13 cellular contexts compared by ENCODE assay signal in genomic region chr12:120324841-120325417, GRCh38. TPM values are rescaled to one million over a fixed set of nuclear protein-coding genes. Genes with fewer than 3 reads are reported as not detected.
DNase-seq lines count a peak whose midpoint lies in the region; ATAC-seq, FAIRE-seq and TF ChIP-seq lines count a peak whose summit lies in the region.
"Had no signal": no experiment of that assay in that cellular context is flagged by ENCODE, and none has a peak within 500 bp of the region (broad histone marks: within the 10 kb centered on the region; RNA-seq: fewer than 3 reads in every experiment).

No MANE protein-coding gene starts in this region.

- FAIRE-seq in HepG2 (lab: Jason Lieb, UNC), result no peak

- H2AFZ ChIP-seq in PC-9, result no peak overlapping the region
- no peak overlapping the region for H2AFZ ChIP-seq in HepG2 (ENCODE audit: low read length)

- no peaks in the 10 kb centered on the region for H3K27me3 Mint-ChIP-seq in activated naive CD8-positive, alpha-beta T cell
- no peaks in the 10 kb centered on the region for H3K27me3 Mint-ChIP-seq in activated naive CD8-positive, alpha-beta T cell treated with anti-CD3 and anti-CD28 coated beads for 36 hours
- H3K27me3 Mint-ChIP-seq: progenitor cell of endocrine pancreas had no signal

- H3K4me1 ChIP-seq in PC-9 (replicated peaks; ENCODE audit: insufficient read depth) (no peaks in the 10 kb centered on the region), HepG2 (ENCODE audit: insufficient read depth, low read length) (peaks cover 59% of the 10 kb centered on the region), stomach (peaks cover 25 to 47% (median 33%) of the 10 kb centered on the region in 4 donors)
- H3K4me1 ChIP-seq: colonic mucosa, SJCRH30 had no signal

- BruUV-seq in PC-9 (replicated peaks; lab: Mats Ljungman, UMichigan) (no TSS peak), HepG2 (replicated peaks; lab: Mats Ljungman, UMichigan) (no TSS peak)

- TF ChIP-seq EP300 in HepG2 (IDR thresholded peaks at IDR 0.05; ENCODE audit: low read depth in 2 of 2, low read length in 2 of 2), result no peak
- no peak for TF ChIP-seq EP300 in HepG2 (CRISPR knock-in tag; IDR thresholded peaks at IDR 0.05; ENCODE audit: borderline replicate concordance)
- TF ChIP-seq EP300 in stomach (IDR thresholded peaks at IDR 0.05), result no peak

- H3K36me3 ChIP-seq in PC-9 (ENCODE audit: low read depth) (no peaks in the 10 kb centered on the region), HepG2 (replicated peaks in 1 of 2; ENCODE audit: control insufficient read depth in 1 of 2, insufficient read depth in 2 of 2, low read length in 2 of 2) (no peaks in the 10 kb centered on the region), stomach (no peaks in the 10 kb centered on the region), WERI-Rb-1 (no peaks in the 10 kb centered on the region)
- H3K36me3 ChIP-seq: colonic mucosa, SJCRH30 had no signal

- no peaks in the 10 kb centered on the region; the same call in 1 of the 2 replicates for H3F3A ChIP-seq in PC-9 (ENCODE audit: insufficient read depth, low read depth)

- WGBS in HepG2 (ENCODE audit: low lambda C conversion rate), result 31% methylated on average over 9 of the region's 9 CpGs
- WGBS in stomach, 5 donors, result 30 to 56% (median 43%) methylated on average over 9 of the region's 9 CpGs

- no peaks in the 10 kb centered on the region for H4K20me1 ChIP-seq in PC-9 (ENCODE audit: insufficient read depth)
- H4K20me1 ChIP-seq in HepG2 (ENCODE audit: insufficient read depth, low read length), result no peaks in the 10 kb centered on the region

- H3K4me3 Mint-ChIP-seq in activated naive CD8-positive, alpha-beta T cell, result peak overlapping the region; percentile 84
- no peak overlapping the region for H3K4me3 Mint-ChIP-seq in activated naive CD8-positive, alpha-beta T cell treated with anti-CD3 and anti-CD28 coated beads for 36 hours

- POLR2A ChIA-PET in PC-9 (lab: Charles Lee; ENCODE audit: unreplicated experiment) (interaction anchor here (0.6 kb wide), 2 partner anchors 209 to 1472 kb away, joined by 3 read pairs; no protein-coding TSS in a partner anchor), HepG2 (lab: Yijun Ruan, JAX) (interaction anchor here (1.1 to 1.3 kb wide), 2 partner anchors 23 to 33 kb away, joined by 3 read pairs; partner anchors contain the start of genes RNU4-2 and SIRT4)

- H3K27ac Mint-ChIP-seq in activated naive CD8-positive, alpha-beta T cell, result no peak overlapping the region
- H3K27ac Mint-ChIP-seq in activated naive CD8-positive, alpha-beta T cell treated with anti-CD3 and anti-CD28 coated beads for 36 hours, result no peak overlapping the region

- no peaks in the 10 kb centered on the region for H3K36me3 Mint-ChIP-seq in activated naive CD8-positive, alpha-beta T cell
- no peaks in the 10 kb centered on the region for H3K36me3 Mint-ChIP-seq in activated naive CD8-positive, alpha-beta T cell treated with anti-CD3 and anti-CD28 coated beads for 36 hours

- no peak overlapping the region for H3K9ac ChIP-seq in HepG2 (ENCODE audit: insufficient read depth, low read depth, low read length)

- H3K4me2 ChIP-seq in PC-9 (peak overlapping the region; percentile 96), HepG2 (ENCODE audit: low read depth, low read length) (peak overlapping the region; percentile 90)

- TF ChIP-seq CTCF in PC-9 (conservative IDR thresholded peaks at IDR 0.05) (no peak), HepG2 (CRISPR knock-in tag; IDR thresholded peaks at IDR 0.05) (no peak), stomach (IDR thresholded peaks at IDR 0.05) (no peak), WERI-Rb-1 (IDR thresholded peaks at IDR 0.05; ENCODE audit: low read depth, low read length) (no peak)

- ATAC-seq in HepG2 (no peak), GM19395 (IDR thresholded peaks at IDR 0.05; ENCODE audit: unreplicated experiment) (no peak)

- no peak for TF ChIP-seq POLR2A in HepG2 (IDR thresholded peaks at IDR 0.05; ENCODE audit: insufficient read depth in 1 of 2, low read depth in 2 of 2, low read length in 2 of 2)
- no peak for TF ChIP-seq POLR2A in stomach (IDR thresholded peaks at IDR 0.05)

- no peaks in the 10 kb centered on the region for H3K79me2 ChIP-seq in PC-9 (ENCODE audit: low read depth)
- no peaks in the 10 kb centered on the region for H3K79me2 ChIP-seq in HepG2 (ENCODE audit: insufficient read depth, low read length)

- no peak for TF ChIP-seq RAD21 in HepG2 (CRISPR knock-in tag; IDR thresholded peaks at IDR 0.05)

- H3K9me3 ChIP-seq in PC-9 (ENCODE audit: insufficient read depth, low read depth) (no peaks in the 10 kb centered on the region), HepG2 (ENCODE audit: low read length) (no peaks in the 10 kb centered on the region), stomach (no peaks in the 10 kb centered on the region), WERI-Rb-1 (ENCODE audit: severe bottlenecking) (no peaks in the 10 kb centered on the region)
- H3K9me3 ChIP-seq: Caco-2, colonic mucosa, SJCRH30 had no signal

- in situ Hi-C loops in HepG2 (cut with HindIII; ENCODE audit: extremely low pct_ligation_motif_present, low pct_unique_long_range_greater_than_20kb), result loop anchor here (10.0 kb wide), 1 partner anchor 110 kb away; the partner anchor contains the start of gene COX6A1

- H3K4me1 Mint-ChIP-seq in activated naive CD8-positive, alpha-beta T cell (ENCODE audit: low read depth), result peaks cover 6% of the 10 kb centered on the region
- H3K4me1 Mint-ChIP-seq in activated naive CD8-positive, alpha-beta T cell treated with anti-CD3 and anti-CD28 coated beads for 36 hours, result peaks cover 7% of the 10 kb centered on the region

- no peak for DNase-seq in activated naive CD8-positive, alpha-beta T cell treated with anti-CD3 and anti-CD28 coated beads for 36 hours
- no peak for DNase-seq in PC-9
- DNase-seq in HepG2 (ENCODE audit: low spot score), result no peak
- peak; percentile 76 for DNase-seq in stomach
- DNase-seq in OCI-M1 (lab: John Stamatoyannopoulos, UW), result no peak
- DNase-seq in WERI-Rb-1, result no peak

- CTCF ChIA-PET in PC-9 (lab: Charles Lee), result no interaction called here
- CTCF ChIA-PET in HepG2 (lab: Yijun Ruan, JAX; ENCODE audit: low intra/inter-chr PET ratio, low total read pairs), result no interaction called here

- H3K9me2 ChIP-seq in PC-9 (ENCODE audit: insufficient read depth), result no peaks in the 10 kb centered on the region

- no peaks in the 10 kb centered on the region for H3K9me3 Mint-ChIP-seq in activated naive CD8-positive, alpha-beta T cell (ENCODE audit: low read depth)
- H3K9me3 Mint-ChIP-seq in activated naive CD8-positive, alpha-beta T cell treated with anti-CD3 and anti-CD28 coated beads for 36 hours, result no peaks in the 10 kb centered on the region

- H3K4me3 ChIP-seq in PC-9 (no peak overlapping the region; the same call in 1 of the 2 replicates), HepG2 (replicated peaks in 1 of 3; ENCODE audit: insufficient read depth in 1 of 3, low read depth in 2 of 3, low read length in 3 of 3) (peak overlapping the region in 1 of 3 experiments; percentile 82; a peak in 3 of 6 replicates), stomach (peak overlapping the region in 1 of 4 donors; percentile 73), WERI-Rb-1 (ENCODE audit: low read depth, low read length) (no peak overlapping the region)

- H3K27me3 ChIP-seq in PC-9 (ENCODE audit: insufficient read depth, low read depth), result no peaks in the 10 kb centered on the region
- H3K27me3 ChIP-seq in HepG2 (ENCODE audit: control insufficient read depth in 1 of 2, insufficient read depth in 2 of 2, low read length in 2 of 2), result no peaks in the 10 kb centered on the region; a peak in 1 of 5 replicates
- no peaks in the 10 kb centered on the region for H3K27me3 ChIP-seq in stomach
- H3K27me3 ChIP-seq in WERI-Rb-1 (ENCODE audit: insufficient read depth, low read depth, severe bottlenecking), result no peaks in the 10 kb centered on the region
- H3K27me3 ChIP-seq: colonic mucosa, SJCRH30 had no signal

- intact Hi-C loops in PC-9 (cut with micrococcal nuclease; ENCODE audit: unreplicated experiment) (loop anchor here (2.0 kb wide), 3 partner anchors 258 to 390 kb away; no protein-coding TSS in a partner anchor), HepG2 (cut with micrococcal nuclease; ENCODE audit: unreplicated experiment) (loop anchor here (5.0 to 10.0 kb wide), 2 partner anchors 42 to 110 kb away; partner anchors contain the start of genes COX6A1 and MSI1), stomach (cut with DNase I; ENCODE audit: low total_unique reads) (no loop called here)

- H3K27ac ChIP-seq in PC-9, result no peak overlapping the region
- no peak overlapping the region for H3K27ac ChIP-seq in HepG2 (ENCODE audit: extremely low read length, insufficient read depth, low read length)
- H3K27ac ChIP-seq in stomach, result peak overlapping the region; percentile 0 to 60 (median 13)
- no peak overlapping the region for H3K27ac ChIP-seq in WERI-Rb-1
- H3K27ac ChIP-seq: colonic mucosa, epithelial cell of prostate, SJCRH30 had no signal

RNA-seq across cellular contexts. Expression of gene PLA2G1B, which starts 2.6 kb away (rescaled TPM):
- total RNA-seq in activated naive CD8-positive, alpha-beta T cell treated with anti-CD3 and anti-CD28 coated beads for 36 hours, result not detected
- total RNA-seq in PC-9 (2021) (not detected in 2 replicates), HepG2 (2016; rRNA removed; fragmentation: Illumina TruSeq; extraction: Trizol) (0.87 and 1.4 TPM in 2 replicates), stomach (not detected)
- total RNA-seq in HepG2 (2016; cell fraction: cytosol; rRNA removed; fragmentation: Illumina TruSeq; extraction: Trizol; ENCODE audit: low read depth), result 1.4 and 1.6 TPM in 2 replicates
- 1.4 and 2.0 TPM in 2 replicates for total RNA-seq in HepG2 (2016; cell fraction: insoluble cytoplasmic fraction; rRNA removed; fragmentation: Illumina TruSeq; extraction: Trizol)
- 1.3 and 1.4 TPM in 2 replicates for total RNA-seq in HepG2 (2016; cell fraction: membrane; rRNA removed; fragmentation: Illumina TruSeq; extraction: Trizol)
- total RNA-seq in HepG2 (2016; cell fraction: nucleus; rRNA removed; fragmentation: Illumina TruSeq; extraction: Trizol), result 1.1 TPM in 1 of 2 replicates, not detected in the other
- polyA plus RNA-seq in HepG2 (2011; rRNA removed) (0.33 and 0.59 TPM in 2 replicates), stomach (10 to 100 TPM in 2 of 3 donors, 1 to 10 TPM in 1; 7.0 to 18.5 (median 10.2) TPM)
- polyA plus RNA-seq in HepG2 (2011; cell fraction: cytosol; rRNA removed), result 0.42 and 0.54 TPM in 2 replicates
- not detected in 2 replicates for polyA plus RNA-seq in HepG2 (2011; cell fraction: nucleus; rRNA removed)
- polyA plus RNA-seq in HepG2 (2012), result 0.41 and 0.44 TPM in 2 replicates
- 1.4 and 1.7 TPM in 2 replicates for polyA plus RNA-seq in HepG2 (2016; cell fraction: cytosol; fragmentation: Illumina TruSeq; extraction: Trizol; ENCODE audit: low read depth)
- polyA plus RNA-seq in HepG2 (2016; cell fraction: insoluble cytoplasmic fraction; fragmentation: Illumina TruSeq; extraction: Trizol; ENCODE audit: low read depth), result 1.0 and 1.1 TPM in 2 replicates
- polyA plus RNA-seq in HepG2 (2016; cell fraction: membrane; fragmentation: Illumina TruSeq; extraction: Trizol; ENCODE audit: low read depth), result 1.1 and 1.2 TPM in 2 replicates
- polyA plus RNA-seq in HepG2 (2016; cell fraction: nucleus; fragmentation: Illumina TruSeq; extraction: Trizol; ENCODE audit: insufficient read depth, low read depth), result 1.7 TPM in 1 of 2 replicates, not detected in the other
- not detected in 2 replicates for polyA minus RNA-seq in HepG2 (2011; rRNA and poly(A)+ RNA removed; ENCODE audit: low replicate concordance)
- not detected in 2 replicates for polyA minus RNA-seq in HepG2 (2011; cell fraction: cytosol; rRNA and poly(A)+ RNA removed)
- polyA minus RNA-seq in HepG2 (2011; cell fraction: nucleus; rRNA and poly(A)+ RNA removed), result not detected in 2 replicates
- total RNA-seq: Caco-2, SJCRH30 had no signal

RNA-seq across cellular contexts. Expression of gene SIRT4, which starts 22.8 kb away (rescaled TPM):
- 1 to 10 TPM; 1.9 to 2.1 TPM for total RNA-seq in activated naive CD8-positive, alpha-beta T cell treated with anti-CD3 and anti-CD28 coated beads for 36 hours
- 3.2 and 3.6 TPM in 2 replicates for total RNA-seq in PC-9 (2021)
- total RNA-seq in HepG2 (2016; rRNA removed; fragmentation: Illumina TruSeq; extraction: Trizol), result 3.4 and 7.0 TPM in 2 replicates
- 1.7 and 1.8 TPM in 2 replicates for total RNA-seq in HepG2 (2016; cell fraction: cytosol; rRNA removed; fragmentation: Illumina TruSeq; extraction: Trizol; ENCODE audit: low read depth)
- 3.3 and 4.9 TPM in 2 replicates for total RNA-seq in HepG2 (2016; cell fraction: insoluble cytoplasmic fraction; rRNA removed; fragmentation: Illumina TruSeq; extraction: Trizol)
- total RNA-seq in HepG2 (2016; cell fraction: membrane; rRNA removed; fragmentation: Illumina TruSeq; extraction: Trizol), result 1.4 and 1.9 TPM in 2 replicates
- 1.8 and 2.1 TPM in 2 replicates for total RNA-seq in HepG2 (2016; cell fraction: nucleus; rRNA removed; fragmentation: Illumina TruSeq; extraction: Trizol)
- 4.8 and 5.8 TPM in 2 replicates for polyA plus RNA-seq in HepG2 (2011; rRNA removed)
- 4.1 and 5.0 TPM in 2 replicates for polyA plus RNA-seq in HepG2 (2011; cell fraction: cytosol; rRNA removed)
- polyA plus RNA-seq in HepG2 (2011; cell fraction: nucleus; rRNA removed), result 2.5 and 3.0 TPM in 2 replicates
- 4.1 and 6.6 TPM in 2 replicates for polyA plus RNA-seq in HepG2 (2012)
- polyA plus RNA-seq in HepG2 (2016; cell fraction: cytosol; fragmentation: Illumina TruSeq; extraction: Trizol; ENCODE audit: low read depth), result 0.69 and 0.86 TPM in 2 replicates
- polyA plus RNA-seq in HepG2 (2016; cell fraction: insoluble cytoplasmic fraction; fragmentation: Illumina TruSeq; extraction: Trizol; ENCODE audit: low read depth), result 4.5 and 4.9 TPM in 2 replicates
- 0.82 and 0.95 TPM in 2 replicates for polyA plus RNA-seq in HepG2 (2016; cell fraction: membrane; fragmentation: Illumina TruSeq; extraction: Trizol; ENCODE audit: low read depth)
- 2.4 and 2.7 TPM in 2 replicates for polyA plus RNA-seq in HepG2 (2016; cell fraction: nucleus; fragmentation: Illumina TruSeq; extraction: Trizol; ENCODE audit: insufficient read depth, low read depth)
- polyA minus RNA-seq in HepG2 (2011; rRNA and poly(A)+ RNA removed; ENCODE audit: low replicate concordance), result 0.91 and 4.7 TPM in 2 replicates
- 0.79 and 1.8 TPM in 2 replicates for polyA minus RNA-seq in HepG2 (2011; cell fraction: cytosol; rRNA and poly(A)+ RNA removed)
- 2.3 and 3.9 TPM in 2 replicates for polyA minus RNA-seq in HepG2 (2011; cell fraction: nucleus; rRNA and poly(A)+ RNA removed)
- 1 to 10 TPM in 4 of 5 donors, not detected in 1; 2.8 to 6.2 (median 5.3) TPM for total RNA-seq in stomach
- 1 to 10 TPM in 2 of 3 donors, not detected in 1; 1.3 to 2.2 TPM for polyA plus RNA-seq in stomach

RNA-seq across cellular contexts. Expression of gene RNU4-1, which starts 31.9 kb away (rescaled TPM):
- 100 to 1,000 TPM; 768 to 829 TPM for total RNA-seq in activated naive CD8-positive, alpha-beta T cell treated with anti-CD3 and anti-CD28 coated beads for 36 hours
- total RNA-seq in PC-9 (2021), result 1,857 and 3,341 TPM in 2 replicates
- total RNA-seq in HepG2 (2016; rRNA removed; fragmentation: Illumina TruSeq; extraction: Trizol), result 623 and 7,407 TPM in 2 replicates
- total RNA-seq in HepG2 (2016; cell fraction: cytosol; rRNA removed; fragmentation: Illumina TruSeq; extraction: Trizol; ENCODE audit: low read depth), result 43,967 and 49,615 TPM in 2 replicates
- total RNA-seq in HepG2 (2016; cell fraction: insoluble cytoplasmic fraction; rRNA removed; fragmentation: Illumina TruSeq; extraction: Trizol), result 747 and 6,785 TPM in 2 replicates
- total RNA-seq in HepG2 (2016; cell fraction: membrane; rRNA removed; fragmentation: Illumina TruSeq; extraction: Trizol), result 4,501 and 5,797 TPM in 2 replicates
- 25,631 and 27,214 TPM in 2 replicates for total RNA-seq in HepG2 (2016; cell fraction: nucleus; rRNA removed; fragmentation: Illumina TruSeq; extraction: Trizol)
- not detected in 2 replicates for polyA plus RNA-seq in HepG2 (2011; rRNA removed)
- polyA plus RNA-seq in HepG2 (2011; cell fraction: cytosol; rRNA removed), result under 0.01 TPM in 2 replicates
- polyA plus RNA-seq in HepG2 (2011; cell fraction: nucleus; rRNA removed), result under 0.01 TPM in 2 replicates
- 161 and 404 TPM in 2 replicates for polyA plus RNA-seq in HepG2 (2012)
- 58.8 TPM in 1 of 2 replicates, not detected in the other for polyA plus RNA-seq in HepG2 (2016; cell fraction: cytosol; fragmentation: Illumina TruSeq; extraction: Trizol; ENCODE audit: low read depth)
- polyA plus RNA-seq in HepG2 (2016; cell fraction: insoluble cytoplasmic fraction; fragmentation: Illumina TruSeq; extraction: Trizol; ENCODE audit: low read depth), result not detected in 2 replicates
- polyA plus RNA-seq in HepG2 (2016; cell fraction: membrane; fragmentation: Illumina TruSeq; extraction: Trizol; ENCODE audit: low read depth), result not detected in 2 replicates
- 62.4 TPM in 1 of 2 replicates, not detected in the other for polyA plus RNA-seq in HepG2 (2016; cell fraction: nucleus; fragmentation: Illumina TruSeq; extraction: Trizol; ENCODE audit: insufficient read depth, low read depth)
- polyA minus RNA-seq in HepG2 (2011; rRNA and poly(A)+ RNA removed; ENCODE audit: low replicate concordance), result under 0.01 TPM in 2 replicates
- 32,519 and 40,246 TPM in 2 replicates for polyA minus RNA-seq in HepG2 (2011; cell fraction: cytosol; rRNA and poly(A)+ RNA removed)
- under 0.01 TPM in 2 replicates for polyA minus RNA-seq in HepG2 (2011; cell fraction: nucleus; rRNA and poly(A)+ RNA removed)
- under 1 TPM in 4 of 5 donors, not detected in 1; under 0.01 TPM for total RNA-seq in stomach
- not detected for polyA plus RNA-seq in stomach

RNA-seq across cellular contexts. Expression of gene RNU4-2, which starts 33.2 kb away (rescaled TPM):
- total RNA-seq in activated naive CD8-positive, alpha-beta T cell treated with anti-CD3 and anti-CD28 coated beads for 36 hours, result 1,000 to 10,000 TPM; 1,075 to 1,133 TPM
- total RNA-seq in PC-9 (2021), result 2,281 and 3,957 TPM in 2 replicates
- total RNA-seq in HepG2 (2016; rRNA removed; fragmentation: Illumina TruSeq; extraction: Trizol), result 1,104 and 11,327 TPM in 2 replicates
- 75,622 and 87,357 TPM in 2 replicates for total RNA-seq in HepG2 (2016; cell fraction: cytosol; rRNA removed; fragmentation: Illumina TruSeq; extraction: Trizol; ENCODE audit: low read depth)
- 1,281 and 10,696 TPM in 2 replicates for total RNA-seq in HepG2 (2016; cell fraction: insoluble cytoplasmic fraction; rRNA removed; fragmentation: Illumina TruSeq; extraction: Trizol)
- total RNA-seq in HepG2 (2016; cell fraction: membrane; rRNA removed; fragmentation: Illumina TruSeq; extraction: Trizol), result 7,098 and 8,950 TPM in 2 replicates
- 36,023 and 40,311 TPM in 2 replicates for total RNA-seq in HepG2 (2016; cell fraction: nucleus; rRNA removed; fragmentation: Illumina TruSeq; extraction: Trizol)
- polyA plus RNA-seq in HepG2 (2011; rRNA removed), result under 0.01 TPM in 2 replicates
- polyA plus RNA-seq in HepG2 (2011; cell fraction: cytosol; rRNA removed), result under 0.01 TPM in 2 replicates
- polyA plus RNA-seq in HepG2 (2011; cell fraction: nucleus; rRNA removed), result under 0.01 TPM in 2 replicates
- 161 and 363 TPM in 2 replicates for polyA plus RNA-seq in HepG2 (2012)
- polyA plus RNA-seq in HepG2 (2016; cell fraction: cytosol; fragmentation: Illumina TruSeq; extraction: Trizol; ENCODE audit: low read depth), result 126 TPM in 1 of 2 replicates, not detected in the other
- polyA plus RNA-seq in HepG2 (2016; cell fraction: insoluble cytoplasmic fraction; fragmentation: Illumina TruSeq; extraction: Trizol; ENCODE audit: low read depth), result not detected in 2 replicates
- not detected in 2 replicates for polyA plus RNA-seq in HepG2 (2016; cell fraction: membrane; fragmentation: Illumina TruSeq; extraction: Trizol; ENCODE audit: low read depth)
- 46.8 TPM in 1 of 2 replicates, not detected in the other for polyA plus RNA-seq in HepG2 (2016; cell fraction: nucleus; fragmentation: Illumina TruSeq; extraction: Trizol; ENCODE audit: insufficient read depth, low read depth)
- polyA minus RNA-seq in HepG2 (2011; rRNA and poly(A)+ RNA removed; ENCODE audit: low replicate concordance), result under 0.01 TPM in 2 replicates
- 35,022 and 47,630 TPM in 2 replicates for polyA minus RNA-seq in HepG2 (2011; cell fraction: cytosol; rRNA and poly(A)+ RNA removed)
- under 0.01 TPM in 2 replicates for polyA minus RNA-seq in HepG2 (2011; cell fraction: nucleus; rRNA and poly(A)+ RNA removed)
- total RNA-seq in stomach, result under 1 TPM; under 0.01 TPM
- not detected for polyA plus RNA-seq in stomach
- total RNA-seq: SJCRH30 had no signal

RNA-seq across cellular contexts. Expression of gene MSI1, which starts 44.0 kb away (rescaled TPM):
- total RNA-seq in activated naive CD8-positive, alpha-beta T cell treated with anti-CD3 and anti-CD28 coated beads for 36 hours, result 1 to 10 TPM in 1 of 2 experiments, under 1 TPM in 1; 0.60 to 1.7 TPM
- 0.95 and 1.7 TPM in 2 replicates for total RNA-seq in PC-9 (2021)
- 0.46 and 0.80 TPM in 2 replicates for total RNA-seq in HepG2 (2016; rRNA removed; fragmentation: Illumina TruSeq; extraction: Trizol)
- total RNA-seq in HepG2 (2016; cell fraction: cytosol; rRNA removed; fragmentation: Illumina TruSeq; extraction: Trizol; ENCODE audit: low read depth), result 0.44 and 0.61 TPM in 2 replicates
- total RNA-seq in HepG2 (2016; cell fraction: insoluble cytoplasmic fraction; rRNA removed; fragmentation: Illumina TruSeq; extraction: Trizol), result 0.37 and 0.48 TPM in 2 replicates
- 1.1 TPM in 2 replicates for total RNA-seq in HepG2 (2016; cell fraction: membrane; rRNA removed; fragmentation: Illumina TruSeq; extraction: Trizol)
- total RNA-seq in HepG2 (2016; cell fraction: nucleus; rRNA removed; fragmentation: Illumina TruSeq; extraction: Trizol), result 0.56 and 0.75 TPM in 2 replicates
- polyA plus RNA-seq in HepG2 (2011; rRNA removed), result 0.08 and 0.09 TPM in 2 replicates
- 0.09 TPM in 1 of 2 replicates, not detected in the other for polyA plus RNA-seq in HepG2 (2011; cell fraction: cytosol; rRNA removed)
- polyA plus RNA-seq in HepG2 (2011; cell fraction: nucleus; rRNA removed), result 0.27 and 0.28 TPM in 2 replicates
- polyA plus RNA-seq in HepG2 (2012), result 0.05 TPM in 1 of 2 replicates, not detected in the other
- polyA plus RNA-seq in HepG2 (2016; cell fraction: cytosol; fragmentation: Illumina TruSeq; extraction: Trizol; ENCODE audit: low read depth), result 0.61 and 0.75 TPM in 2 replicates
- 0.61 and 1.6 TPM in 2 replicates for polyA plus RNA-seq in HepG2 (2016; cell fraction: insoluble cytoplasmic fraction; fragmentation: Illumina TruSeq; extraction: Trizol; ENCODE audit: low read depth)
- 0.93 and 1.2 TPM in 2 replicates for polyA plus RNA-seq in HepG2 (2016; cell fraction: membrane; fragmentation: Illumina TruSeq; extraction: Trizol; ENCODE audit: low read depth)
- 1.5 and 3.3 TPM in 2 replicates for polyA plus RNA-seq in HepG2 (2016; cell fraction: nucleus; fragmentation: Illumina TruSeq; extraction: Trizol; ENCODE audit: insufficient read depth, low read depth)
- polyA minus RNA-seq in HepG2 (2011; rRNA and poly(A)+ RNA removed; ENCODE audit: low replicate concordance), result 0.18 TPM in 1 of 2 replicates, not detected in the other
- not detected in 2 replicates for polyA minus RNA-seq in HepG2 (2011; cell fraction: cytosol; rRNA and poly(A)+ RNA removed)
- polyA minus RNA-seq in HepG2 (2011; cell fraction: nucleus; rRNA and poly(A)+ RNA removed), result not detected in 2 replicates
- 1 to 10 TPM in 1 of 5 donors, under 1 TPM in 2, not detected in 2; 0.58 to 7.1 (median 0.92) TPM for total RNA-seq in stomach
- polyA plus RNA-seq in stomach, result 1 to 10 TPM in 2 of 3 donors, under 1 TPM in 1; 0.95 to 3.1 (median 2.3) TPM

Comparison
In these comparisons a context has a peak if more than half of its experiments do, and no peak if none do; other contexts are left out.
1. H3K27ac ChIP-seq: peak in stomach (5 of 5); none in PC-9 (single experiment), HepG2 (single experiment) and WERI-Rb-1 (single experiment).
2. RNA of gene RNU4-1, which starts 31.9 kb away (total RNA-seq): 623 to 49,615 TPM in HepG2, 1,857 to 3,341 TPM in PC-9 and 768 to 829 TPM in activated naive CD8-positive, alpha-beta T cell treated with anti-CD3 and anti-CD28 coated beads for 36 hours; under 0.01 TPM in stomach; every median in the first group is over 100 times any median in the second.